ENCODE assay signal across 19 cellular contexts in the genomic region with DNA sequence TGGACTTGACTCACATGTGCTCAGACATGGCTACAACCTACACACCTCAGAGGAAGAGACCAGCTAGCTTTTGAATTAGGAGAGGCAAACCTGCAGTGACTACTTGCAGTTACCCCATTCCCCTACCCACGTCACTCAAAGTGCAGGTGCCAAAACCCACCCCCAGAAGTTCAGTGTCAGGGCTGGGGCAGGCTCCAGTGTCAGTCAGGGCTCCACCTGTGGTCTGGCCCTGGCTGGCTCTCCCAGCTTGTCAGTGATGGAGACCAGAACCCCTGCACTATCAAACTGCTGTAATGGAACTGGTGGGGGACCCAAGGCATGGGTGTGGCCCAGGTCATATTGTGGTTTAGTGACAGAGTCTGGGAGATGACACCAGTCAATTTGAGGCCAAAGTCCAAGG.
"Had no signal": no experiment of that assay in that cellular context is flagged by ENCODE, and none has a peak within 500 bp of the region (broad histone marks: within the 10 kb centered on the region; RNA-seq: fewer than 3 reads in every experiment).

No MANE protein-coding gene starts in this region.

- H3K4me3 Mint-ChIP-seq: activated naive CD8-positive, alpha-beta T cell treated with anti-CD3 and anti-CD28 coated beads for 36 hours; activated T-helper 17 cell treated with anti-CD3 and anti-CD28 coated beads, Interleukin-2, amount 50 U/mL, for 72 hours; naive B cell; neural progenitor cell; stimulated activated naive CD8-positive, alpha-beta T cell treated with anti-CD3 and anti-CD28 coated beads, Interleukin-15, Interleukin-2, amounts not matched to agents 100 ng/mL and 50 ng/mL, for 24 hours had no signal

- H3K36me3 ChIP-seq: left lung, neural progenitor cell, prostate gland, tibial nerve had no signal

- H3K27ac Mint-ChIP-seq: activated naive CD8-positive, alpha-beta T cell treated with anti-CD3 and anti-CD28 coated beads for 36 hours; activated T-helper 17 cell treated with anti-CD3 and anti-CD28 coated beads, Interleukin-2, amount 50 U/mL, for 72 hours; naive B cell; neural progenitor cell; stimulated activated naive CD8-positive, alpha-beta T cell treated with anti-CD3 and anti-CD28 coated beads, Interleukin-15, Interleukin-2, amounts not matched to agents 100 ng/mL and 50 ng/mL, for 24 hours had no signal

- H3K9me3 ChIP-seq: left lung, prostate gland, tibial nerve had no signal

- H3K4me1 ChIP-seq: foreskin keratinocyte, left lung, neural progenitor cell, prostate gland, tibial nerve had no signal

- H3K36me3 Mint-ChIP-seq: activated naive CD8-positive, alpha-beta T cell treated with anti-CD3 and anti-CD28 coated beads for 36 hours; naive B cell; neural progenitor cell had no signal

- H3K9me3 Mint-ChIP-seq: activated naive CD8-positive, alpha-beta T cell treated with anti-CD3 and anti-CD28 coated beads for 36 hours; activated T-helper 17 cell treated with anti-CD3 and anti-CD28 coated beads, Interleukin-2, amount 50 U/mL, for 72 hours; naive B cell; neural progenitor cell; stimulated activated naive CD8-positive, alpha-beta T cell treated with anti-CD3 and anti-CD28 coated beads, Interleukin-15, Interleukin-2, amounts not matched to agents 100 ng/mL and 50 ng/mL, for 24 hours had no signal

- H3K27ac ChIP-seq: foreskin keratinocyte, left lung, neural progenitor cell, prostate gland, tibial nerve, VCaP had no signal

- H3K9ac ChIP-seq: neural progenitor cell had no signal

- H3K4me3 ChIP-seq: left lung, lung, neural progenitor cell, prostate gland, tibial nerve had no signal

- H3K27me3 ChIP-seq: foreskin keratinocyte, left lung, neural progenitor cell, tibial nerve had no signal

- ATAC-seq: activated T-helper 17 cell treated with anti-CD3 and anti-CD28 coated beads, Interleukin-2, amount 50 U/mL, for 72 hours; foreskin keratinocyte; left lung; SK-N-SH treated with all-trans-retinoic acid at 6 μM for 48 hours had no signal

- DNase-seq: activated CD4-positive, CD25-positive, alpha-beta regulatory T cell treated with anti-CD3 and anti-CD28 coated beads, Interleukin-2, amount 50 U/mL, for 72 hours; activated naive CD8-positive, alpha-beta T cell treated with anti-CD3 and anti-CD28 coated beads for 36 hours; cerebellar nuclear complex; effector CD4-positive, alpha-beta T cell; erythroblast; foreskin keratinocyte; naive B cell; stimulated activated CD4-positive, alpha-beta T cell treated with anti-CD3 and anti-CD28 coated beads, Interleukin-12 subunit alpha, Interleukin-12 subunit beta, amount 100 ng/mL, for 4 hours; stimulated activated CD4-positive, alpha-beta T cell treated with anti-CD3 and anti-CD28 coated beads, Interleukin-4, amount 100 ng/mL, for 4 hours; substantia nigra had no signal

- H3K4me1 Mint-ChIP-seq: activated naive CD8-positive, alpha-beta T cell treated with anti-CD3 and anti-CD28 coated beads for 36 hours; activated T-helper 17 cell treated with anti-CD3 and anti-CD28 coated beads, Interleukin-2, amount 50 U/mL, for 72 hours; neural progenitor cell had no signal
